Comparison of ENCODE assay signal across 21 cellular contexts in the genomic region with DNA sequence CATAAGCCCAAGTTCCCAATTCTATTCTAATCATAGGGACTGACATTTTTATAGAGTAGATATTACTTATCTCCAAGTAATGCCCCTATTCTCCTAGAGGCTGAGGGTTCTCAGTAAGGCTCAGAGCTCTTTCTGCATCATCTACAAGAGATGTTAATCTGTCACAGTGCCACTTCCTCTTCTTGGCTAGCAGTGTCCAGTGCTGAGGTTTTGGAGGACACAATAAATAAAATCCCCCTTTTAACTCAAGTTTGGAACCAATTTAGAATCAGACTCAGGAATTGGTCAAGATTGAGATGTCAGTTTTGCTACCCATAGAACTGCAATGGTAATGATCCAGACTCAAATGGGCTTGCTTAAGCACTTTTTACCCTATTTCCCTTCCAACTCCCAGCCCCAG.
DNase-seq lines count a peak whose midpoint lies in the region; ATAC-seq, FAIRE-seq and TF ChIP-seq lines count a peak whose summit lies in the region.
"Had no signal": no experiment of that assay in that cellular context is flagged by ENCODE, and none has a peak within 500 bp of the region (broad histone marks: within the 10 kb centered on the region; RNA-seq: fewer than 3 reads in every experiment).

No MANE protein-coding gene starts in this region.

- no peak for FAIRE-seq in kidney (lab: Jason Lieb, UNC)

- H3K27ac ChIP-seq in kidney (ENCODE audit: low read depth in 2 of 2, low read length in 2 of 2), result no peak overlapping the region
- H3K27ac ChIP-seq: breast epithelium, VCaP had no signal

- no peaks in the 10 kb centered on the region for H3K9me3 ChIP-seq in kidney (ENCODE audit: control insufficient read depth in 1 of 2, low read length in 2 of 2)
- H3K9me3 ChIP-seq: breast epithelium, SK-N-SH had no signal

- H3K4me3 Mint-ChIP-seq in dendritic cell treated with granulocyte-macrophage colony-stimulating factor and Interleukin-4, amounts not matched to agents 40 ng/mL and 50 ng/mL, for 4 days, result no peak overlapping the region
- H3K4me3 Mint-ChIP-seq in activated naive CD8-positive, alpha-beta T cell treated with anti-CD3 and anti-CD28 coated beads, Interleukin-2, amount 50 U/mL, for 24 hours, result no peak overlapping the region
- H3K4me3 Mint-ChIP-seq: activated CD8-positive, alpha-beta T cell treated with anti-CD3 and anti-CD28 coated beads for 36 hours; activated naive CD8-positive, alpha-beta T cell treated with anti-CD3 and anti-CD28 coated beads, Interleukin-2, amount 10 ng/mL, durations not matched to agents 7 days and 5 days; nephron progenitor cell; stimulated activated naive CD8-positive, alpha-beta T cell treated with anti-CD3 and anti-CD28 coated beads, Interleukin-15, amount 100 ng/mL, for 72 hours had no signal

- no peaks in the 10 kb centered on the region for H3K4me1 ChIP-seq in kidney (ENCODE audit: control insufficient read depth in 1 of 2, insufficient read depth in 1 of 2, low read depth in 1 of 2, low read length in 2 of 2)

- peak; percentile 19 for ATAC-seq in GM21515 (IDR thresholded peaks at IDR 0.05; ENCODE audit: unreplicated experiment)
- no peak for ATAC-seq in activated naive CD8-positive, alpha-beta T cell treated with anti-CD3 and anti-CD28 coated beads, Interleukin-2, amount 50 U/mL, for 24 hours
- no peak for ATAC-seq in HG03432 (IDR thresholded peaks at IDR 0.05; ENCODE audit: unreplicated experiment)
- ATAC-seq: esophagus mucosa, Panc1 had no signal

- H3K9me3 Mint-ChIP-seq in dendritic cell treated with granulocyte-macrophage colony-stimulating factor and Interleukin-4, amounts not matched to agents 40 ng/mL and 50 ng/mL, for 4 days, result no peaks in the 10 kb centered on the region
- H3K9me3 Mint-ChIP-seq in activated naive CD8-positive, alpha-beta T cell treated with anti-CD3 and anti-CD28 coated beads, Interleukin-2, amount 50 U/mL, for 24 hours, result no peaks in the 10 kb centered on the region
- H3K9me3 Mint-ChIP-seq: activated CD8-positive, alpha-beta T cell treated with anti-CD3 and anti-CD28 coated beads for 36 hours; activated naive CD8-positive, alpha-beta T cell treated with anti-CD3 and anti-CD28 coated beads, Interleukin-2, amount 10 ng/mL, durations not matched to agents 7 days and 5 days; nephron progenitor cell; stimulated activated naive CD8-positive, alpha-beta T cell treated with anti-CD3 and anti-CD28 coated beads, Interleukin-15, amount 100 ng/mL, for 72 hours had no signal

- H3K27me3 Mint-ChIP-seq in dendritic cell treated with granulocyte-macrophage colony-stimulating factor and Interleukin-4, amounts not matched to agents 40 ng/mL and 50 ng/mL, for 4 days, result no peaks in the 10 kb centered on the region
- no peaks in the 10 kb centered on the region for H3K27me3 Mint-ChIP-seq in activated naive CD8-positive, alpha-beta T cell treated with anti-CD3 and anti-CD28 coated beads, Interleukin-2, amount 50 U/mL, for 24 hours
- H3K27me3 Mint-ChIP-seq: stimulated activated naive CD8-positive, alpha-beta T cell treated with anti-CD3 and anti-CD28 coated beads, Interleukin-15, amount 100 ng/mL, for 72 hours had no signal

- no peak for TF ChIP-seq CTCF in kidney (IDR thresholded peaks at IDR 0.05; ENCODE audit: borderline replicate concordance, extremely low read depth, insufficient read depth)

- intact Hi-C loops in dendritic cell treated with granulocyte-macrophage colony-stimulating factor and Interleukin-4, amounts not matched to agents 40 ng/mL and 50 ng/mL, for 4 days (cut with micrococcal nuclease), result no loop called here
- intact Hi-C loops in cardiac septum (cut with DNase I), result no loop called here
- intact Hi-C loops in kidney (cut with DNase I), result no loop called here

- no peak overlapping the region for H3K9ac ChIP-seq in kidney (ENCODE audit: low read length in 2 of 2)
- H3K9ac ChIP-seq: SK-N-SH had no signal

- no peaks in the 10 kb centered on the region for H3K36me3 ChIP-seq in kidney (ENCODE audit: control insufficient read depth in 1 of 2, insufficient read depth in 2 of 2, low read length in 2 of 2)
- H3K36me3 ChIP-seq: breast epithelium had no signal

- H3K36me3 Mint-ChIP-seq in dendritic cell treated with granulocyte-macrophage colony-stimulating factor and Interleukin-4, amounts not matched to agents 40 ng/mL and 50 ng/mL, for 4 days (ENCODE audit: low read depth), result no peaks in the 10 kb centered on the region
- H3K36me3 Mint-ChIP-seq in activated naive CD8-positive, alpha-beta T cell treated with anti-CD3 and anti-CD28 coated beads, Interleukin-2, amount 50 U/mL, for 24 hours (ENCODE audit: low read depth), result no peaks in the 10 kb centered on the region

- peaks cover 19% of the 10 kb centered on the region for H3K4me1 Mint-ChIP-seq in dendritic cell treated with granulocyte-macrophage colony-stimulating factor and Interleukin-4, amounts not matched to agents 40 ng/mL and 50 ng/mL, for 4 days (ENCODE audit: low read depth)
- peaks cover 17% of the 10 kb centered on the region for H3K4me1 Mint-ChIP-seq in activated naive CD8-positive, alpha-beta T cell treated with anti-CD3 and anti-CD28 coated beads, Interleukin-2, amount 50 U/mL, for 24 hours

- H3K27ac Mint-ChIP-seq in dendritic cell treated with granulocyte-macrophage colony-stimulating factor and Interleukin-4, amounts not matched to agents 40 ng/mL and 50 ng/mL, for 4 days, result peak overlapping the region; percentile 71
- H3K27ac Mint-ChIP-seq in activated naive CD8-positive, alpha-beta T cell treated with anti-CD3 and anti-CD28 coated beads, Interleukin-2, amount 50 U/mL, for 24 hours, result no peak overlapping the region
- H3K27ac Mint-ChIP-seq: activated CD8-positive, alpha-beta T cell treated with anti-CD3 and anti-CD28 coated beads for 36 hours; activated naive CD8-positive, alpha-beta T cell treated with anti-CD3 and anti-CD28 coated beads, Interleukin-2, amount 10 ng/mL, durations not matched to agents 7 days and 5 days had no signal

- DNase-seq in CD1c-positive myeloid dendritic cell (ENCODE audit: extremely low spot score), result peak; percentile 62
- DNase-seq in MV-4-11 (lab: John Stamatoyannopoulos, UW), result peak; percentile 76
- DNase-seq in activated naive CD8-positive, alpha-beta T cell treated with anti-CD3 and anti-CD28 coated beads, Interleukin-2, amount 50 U/mL, for 24 hours, result no peak
- DNase-seq in cardiac septum (ENCODE audit: low spot score), result no peak
- DNase-seq in kidney, result no peak
- DNase-seq: activated CD8-positive, alpha-beta T cell treated with anti-CD3 and anti-CD28 coated beads for 36 hours; activated naive CD8-positive, alpha-beta T cell treated with anti-CD3 and anti-CD28 coated beads, Interleukin-2, amount 10 ng/mL, durations not matched to agents 7 days and 5 days; EL; NCI-H1048; NCI-H2107; NCI-H524 treated with DMSO at 0.1 percent for 48 hours; nephron progenitor cell; SK-N-SH; stimulated activated naive CD8-positive, alpha-beta T cell treated with anti-CD3 and anti-CD28 coated beads, Interleukin-15, amount 100 ng/mL, for 72 hours had no signal

- H3K4me3 ChIP-seq in kidney (ENCODE audit: low read length in 2 of 2), result no peak overlapping the region
- H3K4me3 ChIP-seq: breast epithelium had no signal

Comparison
In these comparisons a context has a peak if more than half of its experiments do, and no peak if none do; other contexts are left out.
1. DNase-seq: peak in CD1c-positive myeloid dendritic cell (single experiment) and MV-4-11 (single experiment); none in activated naive CD8-positive, alpha-beta T cell treated with anti-CD3 and anti-CD28 coated beads, Interleukin-2, amount 50 U/mL, for 24 hours (single experiment), cardiac septum (single experiment) and kidney (single experiment).